ENCODE assay signal across 16 cellular contexts in genomic region chr2:1497122-1497611, GRCh38.
A peak's percentile ranks its signal among the peaks of the same experiment; 100 is the strongest.
DNase-seq lines count a peak whose midpoint lies in the region; ATAC-seq, FAIRE-seq and TF ChIP-seq lines count a peak whose summit lies in the region.
"Had no signal": no experiment of that assay in that cellular context is flagged by ENCODE, and none has a peak within 500 bp of the region (broad histone marks: within the 10 kb centered on the region; RNA-seq: fewer than 3 reads in every experiment).

No MANE protein-coding gene starts in this region.

- no peak overlapping the region for H3K4me3 Mint-ChIP-seq in CD14-positive monocyte

- BruUV-seq in HepG2 (replicated peaks; lab: Mats Ljungman, UMichigan) = no TSS peak

- POLR2A ChIA-PET in HepG2 (lab: Yijun Ruan, JAX) = no interaction called here

- H3K27ac ChIP-seq in right lobe of liver = no peak overlapping the region
- H3K27ac ChIP-seq in HepG2 (ENCODE audit: extremely low read length, insufficient read depth, low read length) = no peak overlapping the region
- no peak overlapping the region for H3K27ac ChIP-seq in WERI-Rb-1
- no peak overlapping the region for H3K27ac ChIP-seq in pancreas

- no peak for TF ChIP-seq RAD21 in HepG2 (CRISPR knock-in tag; IDR thresholded peaks at IDR 0.05)

- H3K4me1 Mint-ChIP-seq in CD14-positive monocyte = no peaks in the 10 kb centered on the region

- peaks cover 0 to 2% (median 0%) of the 10 kb centered on the region in 7 donors for H3K9me3 Mint-ChIP-seq in CD14-positive monocyte

- 67% methylated on average over 2 of the region's 13 CpGs for WGBS in right lobe of liver (ENCODE audit: insufficient coverage, low coverage, low lambda C conversion rate, missing lambda C conversion rate)
- 27% methylated on average over 8 of the region's 13 CpGs for WGBS in HepG2 (ENCODE audit: low lambda C conversion rate)
- WGBS in pancreas, 2 donors = 56 to 64% methylated on average over 13 of the region's 13 CpGs

- no peaks in the 10 kb centered on the region for H4K20me1 ChIP-seq in HepG2 (ENCODE audit: insufficient read depth, low read length)

- no peak for TF ChIP-seq EP300 in HepG2 (IDR thresholded peaks at IDR 0.05; ENCODE audit: low read depth in 2 of 2, low read length in 2 of 2)
- TF ChIP-seq EP300 in HepG2 (CRISPR knock-in tag; IDR thresholded peaks at IDR 0.05; ENCODE audit: borderline replicate concordance) = no peak

- DNase-seq in right lobe of liver (peak in 2 of 3 donors; percentile 24 to 40), HepG2 (ENCODE audit: low spot score) (no peak), WERI-Rb-1 (peak; percentile 9), pancreas (peak in 2 of 6 donors; percentile 31 to 36), CD14-positive monocyte (ENCODE audit: low spot score) (no peak), G401 (ENCODE audit: low spot score) (no peak)
- DNase-seq in activated CD8-positive, alpha-beta memory T cell treated with anti-CD3 and anti-CD28 coated beads, Interleukin-2, amount 50 U/mL, for 48 hours = no peak
- DNase-seq: COR-L47, DMS153, Kasumi-1, NCI-H187 treated with DMSO at 0.1 percent for 48 hours, NCI-H226, PC-3, SHP77 had no signal

- intact Hi-C loops in right lobe of liver (cut with DNase I) (no loop called here), HepG2 (cut with micrococcal nuclease; ENCODE audit: unreplicated experiment) (no loop called here), pancreas (cut with DNase I) (no loop called here), CD14-positive monocyte (cut with micrococcal nuclease) (no loop called here)

- H3K36me3 ChIP-seq in right lobe of liver (no peaks in the 10 kb centered on the region), HepG2 (replicated peaks in 1 of 2; ENCODE audit: control insufficient read depth in 1 of 2, insufficient read depth in 2 of 2, low read length in 2 of 2) (no peaks in the 10 kb centered on the region), WERI-Rb-1 (no peaks in the 10 kb centered on the region), pancreas (no peaks in the 10 kb centered on the region)

- no peak overlapping the region for H3K4me3 ChIP-seq in right lobe of liver
- H3K4me3 ChIP-seq in HepG2 (replicated peaks in 1 of 3; ENCODE audit: insufficient read depth in 1 of 3, low read depth in 2 of 3, low read length in 3 of 3) = no peak overlapping the region
- no peak overlapping the region for H3K4me3 ChIP-seq in WERI-Rb-1 (ENCODE audit: low read depth, low read length)
- H3K4me3 ChIP-seq in pancreas = no peak overlapping the region

- ATAC-seq in right lobe of liver (no peak), HepG2 (no peak), pancreas (peak in 3 of 4 donors; percentile 12 to 70 (median 58))
- ATAC-seq: PC-3, SK-N-SH treated with all-trans-retinoic acid at 6 μM for 48 hours had no signal

- no peak overlapping the region for H3K9ac ChIP-seq in HepG2 (ENCODE audit: insufficient read depth, low read depth, low read length)

- no peaks in the 10 kb centered on the region for H3K79me2 ChIP-seq in HepG2 (ENCODE audit: insufficient read depth, low read length)

- no peaks in the 10 kb centered on the region for H3K36me3 Mint-ChIP-seq in CD14-positive monocyte

- H3K9me3 ChIP-seq in right lobe of liver = no peaks in the 10 kb centered on the region
- H3K9me3 ChIP-seq in HepG2 (ENCODE audit: low read length) = no peaks in the 10 kb centered on the region
- no peaks in the 10 kb centered on the region for H3K9me3 ChIP-seq in WERI-Rb-1 (ENCODE audit: severe bottlenecking)
- no peaks in the 10 kb centered on the region for H3K9me3 ChIP-seq in pancreas

- no peak overlapping the region for H3K4me2 ChIP-seq in HepG2 (ENCODE audit: low read depth, low read length)

- in situ Hi-C loops in HepG2 (cut with HindIII; ENCODE audit: extremely low pct_ligation_motif_present, low pct_unique_long_range_greater_than_20kb) = no loop called here
- in situ Hi-C loops in G401 (cut with HindIII; ENCODE audit: low sequenced_read_pairs) = no loop called here

- FAIRE-seq in HepG2 (lab: Jason Lieb, UNC) (no peak), pancreas (lab: Jason Lieb, UNC) (no peak)
- FAIRE-seq: H54 had no signal

- TF ChIP-seq POLR2A in right lobe of liver (IDR thresholded peaks at IDR 0.05) (no peak), HepG2 (IDR thresholded peaks at IDR 0.05; ENCODE audit: insufficient read depth in 1 of 2, low read depth in 2 of 2, low read length in 2 of 2) (no peak)

- H3K4me1 ChIP-seq in right lobe of liver (no peaks in the 10 kb centered on the region), HepG2 (ENCODE audit: insufficient read depth, low read length) (no peaks in the 10 kb centered on the region), pancreas (no peaks in the 10 kb centered on the region)

- no peaks in the 10 kb centered on the region for H3K27me3 ChIP-seq in right lobe of liver
- peaks cover 7 to 90% of the 10 kb centered on the region in 2 experiments; a peak in 4 of 5 replicates for H3K27me3 ChIP-seq in HepG2 (ENCODE audit: control insufficient read depth in 1 of 2, insufficient read depth in 2 of 2, low read length in 2 of 2)
- H3K27me3 ChIP-seq in WERI-Rb-1 (ENCODE audit: insufficient read depth, low read depth, severe bottlenecking) = no peaks in the 10 kb centered on the region
- H3K27me3 ChIP-seq in pancreas = no peaks in the 10 kb centered on the region

- H3K27ac Mint-ChIP-seq in CD14-positive monocyte = no peak overlapping the region

- H2AFZ ChIP-seq in HepG2 (ENCODE audit: low read length) = no peak overlapping the region

- CTCF ChIA-PET in HepG2 (lab: Yijun Ruan, JAX; ENCODE audit: low intra/inter-chr PET ratio, low total read pairs) = no interaction called here

- no peak for TF ChIP-seq CTCF in right lobe of liver (IDR thresholded peaks at IDR 0.05)
- TF ChIP-seq CTCF in HepG2 (CRISPR knock-in tag; IDR thresholded peaks at IDR 0.05) = no peak
- no peak for TF ChIP-seq CTCF in WERI-Rb-1 (IDR thresholded peaks at IDR 0.05; ENCODE audit: low read depth, low read length)
- TF ChIP-seq CTCF in pancreas (IDR thresholded peaks at IDR 0.05) = no peak
- TF ChIP-seq CTCF in CD14-positive monocyte (IDR thresholded peaks at IDR 0.05) = no peak

- peaks cover 0 to 4% (median 3%) of the 10 kb centered on the region in 3 donors for H3K27me3 Mint-ChIP-seq in CD14-positive monocyte (ENCODE audit: low read depth in 3 of 3)

TF ChIP-seq in HepG2, 621 proteins besides CTCF, POLR2A, EP300 and RAD21:
- TF ChIP-seq GZF1 (CRISPR knock-in tag; IDR thresholded peaks at IDR 0.05) = no peak
- no peak for TF ChIP-seq IKZF1 (IDR thresholded peaks at IDR 0.05)
- TF ChIP-seq ZNF460 (CRISPR knock-in tag; IDR thresholded peaks at IDR 0.05; ENCODE audit: borderline replicate concordance) = no peak
- no peak for TF ChIP-seq ZNF484 (CRISPR knock-in tag; IDR thresholded peaks at IDR 0.05; ENCODE audit: borderline replicate concordance, low read depth)
- TF ChIP-seq ZBTB20 (CRISPR knock-in tag; IDR thresholded peaks at IDR 0.05; ENCODE audit: borderline replicate concordance, low read depth) = no peak
- TF ChIP-seq SIN3B (IDR thresholded peaks at IDR 0.05; ENCODE audit: low read length) = no peak
- no peak for TF ChIP-seq HHEX (CRISPR knock-in tag; IDR thresholded peaks at IDR 0.05)
- TF ChIP-seq TERF1 (CRISPR knock-in tag; IDR thresholded peaks at IDR 0.05) = no peak
- no peak for TF ChIP-seq ZNF674 (CRISPR knock-in tag; IDR thresholded peaks at IDR 0.05; ENCODE audit: low read depth)
- TF ChIP-seq GTF3A (CRISPR knock-in tag; conservative IDR thresholded peaks at IDR 0.05) = no peak

Comparison
In these comparisons a context has a peak if more than half of its experiments do, and no peak if none do; other contexts are left out.
1. DNase-seq: peak in right lobe of liver (2 of 3) and WERI-Rb-1 (single experiment); none in HepG2 (single experiment), CD14-positive monocyte (single experiment), G401 (single experiment) and activated CD8-positive, alpha-beta memory T cell treated with anti-CD3 and anti-CD28 coated beads, Interleukin-2, amount 50 U/mL, for 48 hours (single experiment).
2. ATAC-seq: peak in pancreas (3 of 4); none in right lobe of liver (0 of 4) and HepG2 (single experiment).